Comparison of ENCODE assay signal across 8 cellular contexts in genomic region chr1:54052470-54052933, GRCh38. TPM values are rescaled to one million over a fixed set of nuclear protein-coding genes. Genes with fewer than 3 reads are reported as not detected.
A peak's percentile ranks its signal among the peaks of the same experiment; 100 is the strongest.
DNase-seq lines count a peak whose midpoint lies in the region; ATAC-seq and TF ChIP-seq lines count a peak whose summit lies in the region.

No MANE protein-coding gene starts in this region.

- peak overlapping the region; percentile 87 for H3K9ac ChIP-seq in H9 (ENCODE audit: extremely low read depth, insufficient read length, low read length)

- no peaks in the 10 kb centered on the region for H3K27me3 Mint-ChIP-seq in H9 (ENCODE audit: low read depth)
- H3K27me3 Mint-ChIP-seq in activated CD4-positive, alpha-beta memory T cell treated with anti-CD3 and anti-CD28 coated beads, Interleukin-2, amount 10 ng/mL, durations not matched to agents 7 days and 5 days = no peaks in the 10 kb centered on the region
- no peaks in the 10 kb centered on the region for H3K27me3 Mint-ChIP-seq in naive thymus-derived CD8-positive, alpha-beta T cell

- no peak overlapping the region for H3K23ac ChIP-seq in H9 (ENCODE audit: insufficient read length, low read depth, low read length)

- no peak overlapping the region for H2BK120ac ChIP-seq in H9 (ENCODE audit: low read depth, low read length, poor library complexity, severe bottlenecking)

- no peaks in the 10 kb centered on the region for H3K9me3 ChIP-seq in H9 (ENCODE audit: control insufficient read depth, low read depth, low read length)
- H3K9me3 ChIP-seq in esophagus squamous epithelium = no peaks in the 10 kb centered on the region

- H2BK20ac ChIP-seq in H9 (ENCODE audit: low read depth, low read length, poor library complexity, severe bottlenecking) = no peak overlapping the region

- H3K9me3 Mint-ChIP-seq in H9 = no peaks in the 10 kb centered on the region
- H3K9me3 Mint-ChIP-seq in activated CD4-positive, alpha-beta memory T cell treated with anti-CD3 and anti-CD28 coated beads, Interleukin-2, amount 10 ng/mL, durations not matched to agents 7 days and 5 days = no peaks in the 10 kb centered on the region
- no peaks in the 10 kb centered on the region for H3K9me3 Mint-ChIP-seq in naive thymus-derived CD8-positive, alpha-beta T cell

- H4K8ac ChIP-seq in H9 (replicated peaks; ENCODE audit: insufficient read length, low read depth, low read length) = no peak overlapping the region

- no peak overlapping the region for H2BK12ac ChIP-seq in H9 (ENCODE audit: insufficient read length, low read depth, low read length)

- H3K27ac ChIP-seq in H9 (ENCODE audit: insufficient read length, low read depth, low read length) = peak overlapping the region; percentile 22
- peak overlapping the region; percentile 98 for H3K27ac ChIP-seq in esophagus squamous epithelium
- H3K27ac ChIP-seq in urinary bladder (ENCODE audit: low read depth) = peak overlapping the region; percentile 97

- H3K79me2 ChIP-seq in H9 (ENCODE audit: insufficient read depth, low read length) = peaks cover 9% of the 10 kb centered on the region; the same call in 1 of the 2 replicates

- peaks cover 2% of the 10 kb centered on the region for H3K79me1 ChIP-seq in H9 (ENCODE audit: insufficient read depth, low read depth, low read length, poor library complexity, severe bottlenecking)

- H3K23me2 ChIP-seq in H9 (ENCODE audit: insufficient read length, low read depth, low read length, poor library complexity, severe bottlenecking) = peaks cover 11% of the 10 kb centered on the region

- no peaks in the 10 kb centered on the region for H4K20me1 ChIP-seq in H9 (ENCODE audit: control insufficient read depth, insufficient read depth, insufficient read length)

- H2BK15ac ChIP-seq in H9 (ENCODE audit: low read depth, low read length) = no peak overlapping the region

- no CpG with 5 or more reads among the region's 23 CpGs for WGBS in H9 (ENCODE audit: extremely low coverage, insufficient read length, low lambda C conversion rate)
- 1% methylated on average over 22 to 23 of the region's 23 CpGs for WGBS in esophagus squamous epithelium, 2 donors
- under 1% methylated on average over 23 of the region's 23 CpGs for WGBS in urinary bladder

- TF ChIP-seq POLR2A in NB4 (IDR thresholded peaks at IDR 0.05; ENCODE audit: extremely low read depth, insufficient read length) (no peak), esophagus squamous epithelium (IDR thresholded peaks at IDR 0.05) (no peak)

- no peak overlapping the region for H4K5ac ChIP-seq in H9 (ENCODE audit: insufficient read length, low read depth, low read length)

- POLR2A ChIA-PET in activated CD4-positive, alpha-beta memory T cell treated with anti-CD3 and anti-CD28 coated beads, Interleukin-2, amount 10 ng/mL, durations not matched to agents 7 days and 5 days (lab: Charles Lee) = interaction anchor here (0.6 to 5.1 kb wide), 14 partner anchors 9 to 832 kb away, joined by 3 to 51 read pairs (median 4); partner anchors contain the start of genes CYB5RL, IFT25, LRRC42 and MRPL37
- POLR2A ChIA-PET in naive thymus-derived CD8-positive, alpha-beta T cell (lab: Charles Lee) = interaction anchor here (0.9 to 3.3 kb wide), 12 partner anchors 8 to 748 kb away, joined by 3 to 19 read pairs (median 3); partner anchors contain the start of genes IFT25, LRRC42, SSBP3 and TTC22

- H4K91ac ChIP-seq in H9 (ENCODE audit: insufficient read length, low read depth, low read length) = no peak overlapping the region

- no peak overlapping the region for H2AFZ ChIP-seq in H9 (ENCODE audit: low read length)

- TF ChIP-seq CTCF in H9 (conservative IDR thresholded peaks at IDR 0.05) = no peak
- TF ChIP-seq CTCF in NB4 (IDR thresholded peaks at IDR 0.05; ENCODE audit: low read depth, low read length) = no peak
- no peak for TF ChIP-seq CTCF in esophagus squamous epithelium (IDR thresholded peaks at IDR 0.05)

- H3K4me3 Mint-ChIP-seq in H9 = no peak overlapping the region
- H3K4me3 Mint-ChIP-seq in activated CD4-positive, alpha-beta memory T cell treated with anti-CD3 and anti-CD28 coated beads, Interleukin-2, amount 10 ng/mL, durations not matched to agents 7 days and 5 days = no peak overlapping the region
- no peak overlapping the region for H3K4me3 Mint-ChIP-seq in naive thymus-derived CD8-positive, alpha-beta T cell

- CTCF ChIA-PET in activated CD4-positive, alpha-beta memory T cell treated with anti-CD3 and anti-CD28 coated beads, Interleukin-2, amount 10 ng/mL, durations not matched to agents 7 days and 5 days (lab: Charles Lee) = interaction anchor here (0.9 to 2.6 kb wide), 9 partner anchors 9 to 437 kb away, joined by 3 to 8 read pairs (median 4); partner anchors contain the start of genes CYB5RL and MRPL37

- no peak overlapping the region for H3K4ac ChIP-seq in H9 (ENCODE audit: low read depth, low read length)

- no peak overlapping the region for H3K27ac Mint-ChIP-seq in H9
- H3K27ac Mint-ChIP-seq in activated CD4-positive, alpha-beta memory T cell treated with anti-CD3 and anti-CD28 coated beads, Interleukin-2, amount 10 ng/mL, durations not matched to agents 7 days and 5 days = no peak overlapping the region
- no peak overlapping the region for H3K27ac Mint-ChIP-seq in naive thymus-derived CD8-positive, alpha-beta T cell

- DNase-seq in NCI-H82 (lab: John Stamatoyannopoulos, UW) (peak; percentile 74), NCI-H82 treated with DMSO at 0.1 percent for 48 hours (lab: John Stamatoyannopoulos, UW; ENCODE audit: unreplicated experiment) (no peak), H9 (peak; percentile 47), NB4 (ENCODE audit: low read depth) (peak; percentile 59), esophagus squamous epithelium (lab: John Stamatoyannopoulos, UW) (no peak)
- peak; percentile 48 for DNase-seq in activated CD4-positive, alpha-beta memory T cell treated with anti-CD3 and anti-CD28 coated beads, Interleukin-2, amount 10 ng/mL, durations not matched to agents 7 days and 5 days
- DNase-seq in naive thymus-derived CD8-positive, alpha-beta T cell = peak in 5 of 10 donors; percentile 3 to 52 (median 13)

- intact Hi-C loops in esophagus squamous epithelium (cut with DNase I) = no loop called here

- H3K4me1 ChIP-seq in H9 (ENCODE audit: insufficient read depth, low read length) (no peaks in the 10 kb centered on the region), esophagus squamous epithelium (peaks cover 20 to 70% (median 39%) of the 10 kb centered on the region in 3 donors), urinary bladder (ENCODE audit: insufficient read depth) (peaks cover 3% of the 10 kb centered on the region)

- 0 out of 2 replicates have a peak overlapping the region, but pooled peaks have one; percentile 30 for H3K14ac ChIP-seq in H9 (ENCODE audit: insufficient read depth, low read length)

- peak overlapping the region; percentile 98 for H3K4me2 ChIP-seq in H9 (ENCODE audit: insufficient read depth, insufficient read length, low read length)

- H3K4me1 Mint-ChIP-seq in H9 = peaks cover 7 to 8% of the 10 kb centered on the region in 2 experiments
- H3K4me1 Mint-ChIP-seq in activated CD4-positive, alpha-beta memory T cell treated with anti-CD3 and anti-CD28 coated beads, Interleukin-2, amount 10 ng/mL, durations not matched to agents 7 days and 5 days = peaks cover 37% of the 10 kb centered on the region
- peaks cover 19 to 55% (median 48%) of the 10 kb centered on the region in 4 donors for H3K4me1 Mint-ChIP-seq in naive thymus-derived CD8-positive, alpha-beta T cell

- H3K36me3 Mint-ChIP-seq in H9 (ENCODE audit: insufficient read depth in 1 of 3, low read depth in 3 of 3) = peaks cover 0 to 5% (median 2%) of the 10 kb centered on the region in 3 experiments; a peak in 1 of 7 replicates
- H3K36me3 Mint-ChIP-seq in activated CD4-positive, alpha-beta memory T cell treated with anti-CD3 and anti-CD28 coated beads, Interleukin-2, amount 10 ng/mL, durations not matched to agents 7 days and 5 days (ENCODE audit: low read depth) = peaks cover 16% of the 10 kb centered on the region
- H3K36me3 Mint-ChIP-seq in naive thymus-derived CD8-positive, alpha-beta T cell = peaks cover 0 to 30% (median 10%) of the 10 kb centered on the region in 3 donors

- H3K4me3 ChIP-seq in NB4 (ENCODE audit: low read depth, low read length) (peak overlapping the region; percentile 97), esophagus squamous epithelium (peak overlapping the region; percentile 67 to 96 (median 78)), urinary bladder (ENCODE audit: low read depth, low read length) (peak overlapping the region; percentile 67)

- peak overlapping the region; percentile 27 for H2BK5ac ChIP-seq in H9 (ENCODE audit: insufficient read length, low read length)

- ATAC-seq in naive thymus-derived CD8-positive, alpha-beta T cell = peak; percentile 15 to 24

- no peak overlapping the region for H3K18ac ChIP-seq in H9 (ENCODE audit: insufficient read length, low read depth, low read length)

- H3K27me3 ChIP-seq in H9 (ENCODE audit: insufficient read depth, low read length) (no peaks in the 10 kb centered on the region), esophagus squamous epithelium (no peaks in the 10 kb centered on the region)

- H3T11ph ChIP-seq in H9 (ENCODE audit: low read length) = no peak overlapping the region

- no peak overlapping the region for H3K56ac ChIP-seq in H9 (ENCODE audit: insufficient read length, low read depth, low read length)

- H2AK5ac ChIP-seq in H9 (ENCODE audit: insufficient read length, low read length) = no peak overlapping the region

- H3K36me3 ChIP-seq in esophagus squamous epithelium (peaks cover 0 to 10% (median 0%) of the 10 kb centered on the region in 3 donors), urinary bladder (ENCODE audit: insufficient read depth) (no peaks in the 10 kb centered on the region)

RNA-seq across cellular contexts. Expression of gene TMEM59, which starts 0.5 kb away (rescaled TPM):
- total RNA-seq in H9 (2021) = 111 and 131 TPM in 2 replicates
- total RNA-seq in activated CD4-positive, alpha-beta memory T cell treated with anti-CD3 and anti-CD28 coated beads, Interleukin-2, amount 10 ng/mL, durations not matched to agents 7 days and 5 days = 100 to 1,000 TPM; 278 to 280 TPM
- total RNA-seq in esophagus squamous epithelium = 100 to 1,000 TPM; 166 to 356 (median 232) TPM
- 100 to 1,000 TPM; 198 to 201 TPM for total RNA-seq in naive thymus-derived CD8-positive, alpha-beta T cell
- 100 to 1,000 TPM; 410 to 670 (median 489) TPM for polyA plus RNA-seq in naive thymus-derived CD8-positive, alpha-beta T cell
- 276 TPM for total RNA-seq in urinary bladder
- polyA plus RNA-seq in urinary bladder = 398 TPM

RNA-seq across cellular contexts. Expression of gene TCEANC2, which starts 0.9 kb away (rescaled TPM):
- total RNA-seq in H9 (2021) (4.8 and 5.3 TPM in 2 replicates), esophagus squamous epithelium (1 to 10 TPM; 1.9 to 4.3 (median 3.2) TPM), urinary bladder (7.6 TPM)
- 10 to 100 TPM; 11.5 to 13.5 TPM for total RNA-seq in activated CD4-positive, alpha-beta memory T cell treated with anti-CD3 and anti-CD28 coated beads, Interleukin-2, amount 10 ng/mL, durations not matched to agents 7 days and 5 days
- 10 to 100 TPM; 13.2 to 13.6 TPM for total RNA-seq in naive thymus-derived CD8-positive, alpha-beta T cell
- polyA plus RNA-seq in naive thymus-derived CD8-positive, alpha-beta T cell = 1 to 10 TPM; 5.5 to 7.2 (median 6.6) TPM
- polyA plus RNA-seq in urinary bladder = 3.4 TPM

RNA-seq across cellular contexts. Expression of gene LDLRAD1, which starts 34.5 kb away (rescaled TPM):
- not detected in 2 replicates for total RNA-seq in H9 (2021)
- not detected for total RNA-seq in activated CD4-positive, alpha-beta memory T cell treated with anti-CD3 and anti-CD28 coated beads, Interleukin-2, amount 10 ng/mL, durations not matched to agents 7 days and 5 days
- 1 to 10 TPM in 1 of 4 donors, under 1 TPM in 1, not detected in 2; 0.49 to 1.4 TPM for total RNA-seq in esophagus squamous epithelium
- total RNA-seq in naive thymus-derived CD8-positive, alpha-beta T cell = not detected
- not detected for polyA plus RNA-seq in naive thymus-derived CD8-positive, alpha-beta T cell
- total RNA-seq in urinary bladder = not detected
- not detected for polyA plus RNA-seq in urinary bladder

Comparison
In these comparisons a context has a peak if more than half of its experiments do, and no peak if none do; other contexts are left out.
1. DNase-seq: peak in NCI-H82 (single experiment), H9 (single experiment), NB4 (single experiment) and activated CD4-positive, alpha-beta memory T cell treated with anti-CD3 and anti-CD28 coated beads, Interleukin-2, amount 10 ng/mL, durations not matched to agents 7 days and 5 days (single experiment); none in NCI-H82 treated with DMSO at 0.1 percent for 48 hours (single experiment) and esophagus squamous epithelium (single experiment).
2. H3K27ac ChIP-seq: peak in every context shown above with its lines; median percentile 98 in esophagus squamous epithelium; 97 in urinary bladder; 22 in H9.
3. Peak in every context shown above with its lines, with median percentiles within 50 percentile points of each other: H3K4me3 ChIP-seq.